In genomic region chr1:152870831-152871730, GRCh38 we compare ENCODE assay signal across 10 cellular contexts. TPM values are rescaled to one million over a fixed set of nuclear protein-coding genes. Genes with fewer than 3 reads are reported as not detected.
A peak's percentile ranks its signal among the peaks of the same experiment; 100 is the strongest.
DNase-seq lines count a peak whose midpoint lies in the region; ATAC-seq, FAIRE-seq and TF ChIP-seq lines count a peak whose summit lies in the region.
"Had no signal": no experiment of that assay in that cellular context is flagged by ENCODE, and none has a peak within 500 bp of the region (broad histone marks: within the 10 kb centered on the region; RNA-seq: fewer than 3 reads in every experiment).

No MANE protein-coding gene starts in this region.

- H3K4me3 ChIP-seq in Karpas-422 (ENCODE audit: low read length) (no peak overlapping the region), small intestine (ENCODE audit: low read depth in 1 of 2, low read length in 2 of 2) (no peak overlapping the region)

- TF ChIP-seq CTCF in nephron progenitor cell (IDR thresholded peaks at IDR 0.05) = peak; percentile 24

- H3K4me1 ChIP-seq in Karpas-422 (ENCODE audit: low read length) (peaks cover 5% of the 10 kb centered on the region; the same call in 1 of the 2 replicates), small intestine (ENCODE audit: control insufficient read depth in 2 of 2, insufficient read depth in 1 of 2, low read depth in 1 of 2, low read length in 1 of 2) (no peaks in the 10 kb centered on the region)

- FAIRE-seq in small intestine (lab: Jason Lieb, UNC) = no peak
- FAIRE-seq: A204.1, islet of Langerhans had no signal

- H3K9me2 ChIP-seq in Karpas-422 (replicated peaks; ENCODE audit: insufficient read depth, low read length) = no peaks in the 10 kb centered on the region

- no peaks in the 10 kb centered on the region for H3K27me3 ChIP-seq in Karpas-422 (ENCODE audit: low read length)
- H3K27me3 ChIP-seq in small intestine (ENCODE audit: control insufficient read depth in 2 of 2, insufficient read depth in 2 of 2, low read length in 2 of 2) = no peaks in the 10 kb centered on the region

- H3K27ac Mint-ChIP-seq in nephron progenitor cell = no peak overlapping the region

- no peaks in the 10 kb centered on the region for H3K79me2 ChIP-seq in Karpas-422 (ENCODE audit: low read length)

- no peaks in the 10 kb centered on the region for H4K20me1 ChIP-seq in Karpas-422 (ENCODE audit: insufficient read depth, low read depth, low read length)

- H3K9me3 Mint-ChIP-seq in nephron progenitor cell = peaks cover 5% of the 10 kb centered on the region

- H3K9me3 ChIP-seq in Karpas-422 (ENCODE audit: low read length) (no peaks in the 10 kb centered on the region), small intestine (ENCODE audit: control insufficient read depth, low read depth) (no peaks in the 10 kb centered on the region)

- no peak overlapping the region for H3K9ac ChIP-seq in Karpas-422 (ENCODE audit: low read length)

- no peaks in the 10 kb centered on the region for H3K36me3 Mint-ChIP-seq in nephron progenitor cell (ENCODE audit: low read depth)

- H2AFZ ChIP-seq in Karpas-422 (ENCODE audit: low read length) = no peak overlapping the region

- peaks cover 9% of the 10 kb centered on the region for H3K27me3 Mint-ChIP-seq in nephron progenitor cell (ENCODE audit: low read depth, poor library complexity)

- DNase-seq in DMS 273 (lab: John Stamatoyannopoulos, UW; ENCODE audit: unreplicated experiment) = peak; percentile 22
- no peak for DNase-seq in DMS 273 treated with DMSO at 0.1 percent for 48 hours (lab: John Stamatoyannopoulos, UW)
- peak; percentile 79 for DNase-seq in Karpas-422
- DNase-seq in astrocyte of the hippocampus (ENCODE audit: low read depth, low spot score) = peak; percentile 15
- peak; percentile 12 for DNase-seq in nephron progenitor cell
- DNase-seq in activated naive CD4-positive, alpha-beta T cell treated with anti-CD3 and anti-CD28 coated beads, Interleukin-2, amount 50 U/mL, for 16 hours = no peak
- DNase-seq in small intestine = no peak

- WGBS in small intestine, 3 donors = 41 to 48% (median 45%) methylated on average over 17 of the region's 17 CpGs

- no peak overlapping the region for H3K4me3 Mint-ChIP-seq in nephron progenitor cell

- H3K4me2 ChIP-seq in Karpas-422 (ENCODE audit: low read depth, low read length, poor library complexity, severe bottlenecking) = no peak overlapping the region

- H3K27ac ChIP-seq in Karpas-422 (ENCODE audit: low read length) (no peak overlapping the region), small intestine (ENCODE audit: low read depth in 1 of 2, low read length in 1 of 2) (no peak overlapping the region)

- ATAC-seq in HG03025 (IDR thresholded peaks at IDR 0.05; ENCODE audit: low FRiP score, unreplicated experiment) = no peak

- no peaks in the 10 kb centered on the region for H3K36me3 ChIP-seq in Karpas-422 (ENCODE audit: insufficient read depth, low read length)
- no peaks in the 10 kb centered on the region for H3K36me3 ChIP-seq in small intestine (ENCODE audit: control insufficient read depth in 2 of 2, insufficient read depth in 2 of 2, low read length in 2 of 2)

- no peaks in the 10 kb centered on the region for H3K4me1 Mint-ChIP-seq in nephron progenitor cell

RNA-seq across cellular contexts. Expression of gene SMCP, which starts 7.0 kb away (rescaled TPM):
- not detected in 2 replicates for total RNA-seq in Karpas-422 (2014; rRNA removed; shearing (Covaris generic); ENCODE audit: low replicate concordance)
- not detected for polyA plus RNA-seq in small intestine

RNA-seq across cellular contexts. Expression of gene LCE7A, which starts 11.3 kb away (rescaled TPM):
- not detected in 2 replicates for total RNA-seq in Karpas-422 (2014; rRNA removed; shearing (Covaris generic); ENCODE audit: low replicate concordance)
- polyA plus RNA-seq in small intestine = not detected

RNA-seq across cellular contexts. Expression of gene LCE6A, which starts 28.4 kb away (rescaled TPM):
- not detected in 2 replicates for total RNA-seq in Karpas-422 (2014; rRNA removed; shearing (Covaris generic); ENCODE audit: low replicate concordance)
- polyA plus RNA-seq in small intestine = not detected

RNA-seq across cellular contexts. Expression of gene IVL, which starts 37.3 kb away (rescaled TPM):
- not detected in 2 replicates for total RNA-seq in Karpas-422 (2014; rRNA removed; shearing (Covaris generic); ENCODE audit: low replicate concordance)
- polyA plus RNA-seq in small intestine = under 1 TPM in 2 of 3 donors, not detected in 1; 0.03 to 0.45 TPM

RNA-seq across cellular contexts. Expression of gene LCE1A, which starts 43.8 kb away (rescaled TPM):
- not detected in 2 replicates for total RNA-seq in Karpas-422 (2014; rRNA removed; shearing (Covaris generic); ENCODE audit: low replicate concordance)
- not detected for polyA plus RNA-seq in small intestine

Comparison
In these comparisons a context has a peak if more than half of its experiments do, and no peak if none do; other contexts are left out.
1. DNase-seq: peak in DMS 273 (single experiment), Karpas-422 (single experiment), astrocyte of the hippocampus (single experiment) and nephron progenitor cell (single experiment); none in DMS 273 treated with DMSO at 0.1 percent for 48 hours (single experiment), activated naive CD4-positive, alpha-beta T cell treated with anti-CD3 and anti-CD28 coated beads, Interleukin-2, amount 50 U/mL, for 16 hours (single experiment) and small intestine (single experiment).